Comparison of ENCODE assay signal across 1 cellular context in the genomic region with DNA sequence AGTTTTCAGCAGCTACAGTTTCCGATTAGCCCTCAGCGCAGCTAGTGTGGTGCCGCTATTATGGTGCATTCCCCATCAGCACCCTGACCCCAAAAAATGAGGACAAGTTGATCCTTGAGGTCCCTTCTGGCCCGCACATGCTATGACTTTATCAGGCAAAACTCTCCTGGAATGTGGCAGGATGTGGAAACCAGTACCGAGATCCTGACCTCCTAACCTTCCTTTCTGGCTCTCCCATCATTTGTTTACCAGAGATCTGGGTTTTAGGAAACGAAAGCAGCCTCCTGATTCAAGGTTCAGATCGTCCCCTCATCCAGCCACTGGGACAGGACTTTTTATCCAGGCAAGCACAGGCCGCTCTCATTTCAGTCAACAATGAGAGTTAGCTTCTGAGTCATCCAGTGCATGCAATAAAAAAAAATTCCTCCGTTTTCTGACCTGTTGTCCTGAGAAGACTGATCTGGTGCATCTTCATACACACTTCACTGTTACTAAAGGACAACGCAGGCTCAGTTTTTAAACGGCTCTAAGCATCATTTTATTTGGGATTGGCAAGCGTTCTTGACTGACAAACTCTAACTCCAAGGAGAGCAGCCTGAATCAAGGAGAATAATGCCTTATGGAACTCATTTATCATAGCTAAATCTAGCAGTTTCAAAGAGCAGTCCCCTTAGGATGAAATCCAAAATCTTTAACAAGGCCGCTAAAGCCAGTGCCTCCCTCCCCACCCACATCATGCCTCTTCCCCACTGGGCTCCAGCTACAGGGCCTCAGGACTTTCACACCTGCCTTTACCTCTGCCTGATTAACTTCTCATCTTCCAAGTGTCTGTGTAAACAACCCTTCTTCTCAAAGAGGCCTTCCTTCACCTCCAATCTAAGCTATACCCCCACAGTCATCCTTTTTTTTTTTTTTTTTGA.
TF ChIP-seq lines count a peak whose summit lies in the region.

No MANE protein-coding gene starts in this region.

TF ChIP-seq in liver, 16 proteins besides CTCF, POLR2A, EP300 and RAD21 (continued from another document):
- TF ChIP-seq HNF4G (IDR thresholded peaks at IDR 0.05) (peak; percentile 20), EGR1 (IDR thresholded peaks at IDR 0.05; ENCODE audit: low read depth in 2 of 2) (peak in 1 of 2 donors; percentile 48), TAF1 (conservative IDR thresholded peaks at IDR 0.05) (no peak)
